ENCODE assay signal across 19 cellular contexts in the genomic region with DNA sequence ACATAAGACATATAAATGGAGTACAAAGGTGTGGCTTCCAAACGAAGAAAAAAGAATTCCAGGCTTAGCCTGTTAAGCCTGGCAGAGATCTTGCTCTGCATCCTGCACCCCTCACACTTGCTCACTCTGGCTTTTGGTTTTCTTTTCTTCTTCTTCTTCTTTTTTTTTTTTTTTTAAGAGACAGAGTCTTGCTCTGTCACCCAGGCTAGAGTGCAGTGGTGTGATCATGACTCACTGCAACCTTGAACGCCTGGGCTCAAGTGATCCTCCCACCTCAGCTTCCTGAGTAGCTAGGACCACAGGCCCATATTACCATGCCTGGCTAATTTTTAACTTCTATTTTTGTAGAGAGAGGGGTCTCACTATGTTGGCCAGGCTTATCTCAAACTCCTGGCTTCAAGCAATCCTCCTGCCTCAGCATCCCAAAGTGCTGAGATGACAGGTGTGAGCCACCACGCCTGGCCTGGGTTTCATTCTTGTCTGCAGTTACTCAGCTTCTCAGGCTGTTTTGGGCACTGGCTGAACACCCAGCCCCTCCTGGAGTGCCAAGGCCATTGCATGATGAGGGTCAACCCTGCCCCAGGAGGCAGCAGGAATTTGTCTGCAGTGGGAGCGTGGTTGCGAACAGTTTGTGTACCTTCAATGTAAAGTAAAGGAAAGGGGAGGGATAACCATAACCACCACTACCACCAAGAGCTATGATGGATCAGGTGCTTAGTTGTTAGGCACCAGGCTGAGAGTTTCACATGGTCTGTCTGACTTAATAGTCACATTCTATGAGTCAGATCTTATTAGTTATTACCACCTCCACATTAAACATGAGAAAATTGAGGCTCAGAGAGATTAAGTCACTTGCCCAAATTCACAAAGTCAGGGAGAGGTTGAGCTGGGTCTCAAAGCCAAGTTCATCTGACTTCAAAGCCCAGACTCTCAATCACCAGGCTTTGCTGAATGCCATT.
A peak's percentile ranks its signal among the peaks of the same experiment; 100 is the strongest.
DNase-seq lines count a peak whose midpoint lies in the region; ATAC-seq and TF ChIP-seq lines count a peak whose summit lies in the region.
"Had no signal": no experiment of that assay in that cellular context is flagged by ENCODE, and none has a peak within 500 bp of the region (broad histone marks: within the 10 kb centered on the region; RNA-seq: fewer than 3 reads in every experiment).

No MANE protein-coding gene starts in this region.

- H3K4me3 Mint-ChIP-seq in central memory CD8-positive, alpha-beta T cell = no peak overlapping the region
- H3K4me3 Mint-ChIP-seq: activated naive CD8-positive, alpha-beta T cell had no signal

- peaks cover 3% of the 10 kb centered on the region for H3K36me3 Mint-ChIP-seq in central memory CD8-positive, alpha-beta T cell (ENCODE audit: insufficient read depth)
- H3K36me3 Mint-ChIP-seq: activated naive CD8-positive, alpha-beta T cell had no signal

- H3K27ac ChIP-seq in VCaP = peak overlapping the region; percentile 75
- H3K27ac ChIP-seq: left ventricle myocardium inferior, stomach had no signal

- POLR2A ChIA-PET in HEK293T (lab: Yijun Ruan, JAX) = no interaction called here

- H3K27ac Mint-ChIP-seq in central memory CD8-positive, alpha-beta T cell (ENCODE audit: low read depth) = no peak overlapping the region
- H3K27ac Mint-ChIP-seq: activated naive CD8-positive, alpha-beta T cell had no signal

- CTCF ChIA-PET in HEK293T (lab: Yijun Ruan, JAX) = no interaction called here

- DNase-seq in stimulated activated CD4-positive, alpha-beta T cell treated with anti-CD3 and anti-CD28 coated beads, Interleukin-15, amount 100 ng/mL, for 24 hours = peak; percentile 28
- no peak for DNase-seq in stimulated activated CD4-positive, alpha-beta T cell treated with anti-CD3 and anti-CD28 coated beads, Interleukin-4, amount 100 ng/mL, for 24 hours
- DNase-seq in central memory CD8-positive, alpha-beta T cell (ENCODE audit: low spot score in 2 of 2) = no peak
- DNase-seq in H4 (ENCODE audit: low spot score) = no peak
- no peak for DNase-seq in HEK293T (ENCODE audit: extremely low spot score)
- DNase-seq in NCI-H2196 (lab: John Stamatoyannopoulos, UW; ENCODE audit: unreplicated experiment) = no peak
- no peak for DNase-seq in GDM1 (lab: John Stamatoyannopoulos, UW)
- DNase-seq: activated CD8-positive, alpha-beta memory T cell treated with anti-CD3 and anti-CD28 coated beads for 24 hours; central memory CD4-positive, alpha-beta T cell; effector memory CD4-positive, alpha-beta T cell; GF-D8; left ventricle myocardium inferior; NCI-H1417 treated with DMSO at 0.1 percent for 48 hours; NCI-H2227 treated with DMSO at 0.1 percent for 48 hours; Right ventricle myocardium superior; stomach had no signal

- ATAC-seq in central memory CD8-positive, alpha-beta T cell (replicated peaks; ENCODE audit: extremely low read depth, poor library complexity, severe bottlenecking) = peak; percentile 36
- ATAC-seq: HCT116 had no signal

- H3K9me3 Mint-ChIP-seq in central memory CD8-positive, alpha-beta T cell = no peaks in the 10 kb centered on the region

- TF ChIP-seq CTCF in VCaP (conservative IDR thresholded peaks at IDR 0.05) = no peak

- H3K27me3 Mint-ChIP-seq in central memory CD8-positive, alpha-beta T cell = peaks cover 37% of the 10 kb centered on the region

- H3K4me1 Mint-ChIP-seq in central memory CD8-positive, alpha-beta T cell = no peaks in the 10 kb centered on the region

TF ChIP-seq in HEK293T, 16 proteins besides CTCF, POLR2A, EP300 and RAD21:
- TF ChIP-seq, protein P1, sequence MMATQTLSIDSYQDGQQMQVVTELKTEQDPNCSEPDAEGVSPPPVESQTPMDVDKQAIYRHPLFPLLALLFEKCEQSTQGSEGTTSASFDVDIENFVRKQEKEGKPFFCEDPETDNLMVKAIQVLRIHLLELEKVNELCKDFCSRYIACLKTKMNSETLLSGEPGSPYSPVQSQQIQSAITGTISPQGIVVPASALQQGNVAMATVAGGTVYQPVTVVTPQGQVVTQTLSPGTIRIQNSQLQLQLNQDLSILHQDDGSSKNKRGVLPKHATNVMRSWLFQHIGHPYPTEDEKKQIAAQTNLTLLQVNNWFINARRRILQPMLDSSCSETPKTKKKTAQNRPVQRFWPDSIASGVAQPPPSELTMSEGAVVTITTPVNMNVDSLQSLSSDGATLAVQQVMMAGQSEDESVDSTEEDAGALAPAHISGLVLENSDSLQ (IDR thresholded peaks at IDR 0.05) = no peak
- TF ChIP-seq ELF4 (IDR thresholded peaks at IDR 0.05) (no peak), ZNF384 (IDR thresholded peaks at IDR 0.05) (no peak), HDGF (IDR thresholded peaks at IDR 0.05; ENCODE audit: borderline replicate concordance) (no peak), BHLHE40 (IDR thresholded peaks at IDR 0.05; ENCODE audit: borderline replicate concordance) (no peak), ARNT (IDR thresholded peaks at IDR 0.05) (no peak), CTBP1 (IDR thresholded peaks at IDR 0.05; ENCODE audit: borderline replicate concordance) (no peak)
